1 cellular context compared by ENCODE assay signal in the genomic region with DNA sequence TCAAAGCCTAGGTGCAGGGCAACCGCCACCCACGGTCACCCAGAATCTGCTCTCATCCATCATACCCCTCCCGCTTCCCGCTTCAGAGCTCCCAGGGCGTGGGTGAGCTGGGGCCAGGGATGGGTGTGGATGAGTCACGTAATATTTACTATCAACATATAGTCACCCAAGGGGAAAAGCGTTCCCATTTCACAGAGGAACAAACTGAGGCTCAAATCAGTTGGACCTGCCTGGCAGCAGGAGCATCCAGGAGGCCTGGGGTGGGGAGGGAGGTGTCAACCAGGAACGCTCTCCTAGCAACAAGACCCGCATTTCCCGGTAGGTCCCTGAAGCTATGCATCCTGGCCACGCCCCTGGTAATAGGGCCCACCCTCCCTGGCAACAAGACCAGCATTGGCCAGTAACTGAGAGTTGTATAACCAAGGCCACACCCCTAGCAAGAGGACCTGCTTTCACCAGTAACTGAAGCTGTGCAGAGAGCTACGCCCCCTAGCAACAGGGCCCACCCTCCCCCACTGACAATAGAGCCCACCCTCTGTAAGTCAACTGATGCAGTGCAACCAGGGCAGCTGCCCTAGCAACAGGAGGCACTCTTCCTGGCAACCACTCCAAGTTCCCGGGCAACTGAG.
A peak's percentile ranks its signal among the peaks of the same experiment; 100 is the strongest.
TF ChIP-seq lines count a peak whose summit lies in the region.

No MANE protein-coding gene starts in this region.

TF ChIP-seq in GM23338, 12 proteins besides CTCF, POLR2A, EP300 and RAD21:
- 0 out of 2 replicates have a peak, but pooled peaks have one; percentile 8 for TF ChIP-seq CREB1 (CRISPR knock-in tag; IDR thresholded peaks at IDR 0.05; ENCODE audit: low read depth)
- TF ChIP-seq POLR2AphosphoS5 (IDR thresholded peaks at IDR 0.05; ENCODE audit: low read depth) = no peak
TF ChIP-seq in GM23338: peak in this region for 1.
